27 cellular contexts compared by ENCODE assay signal in genomic region chr22:40285508-40285907, GRCh38.
A peak's percentile ranks its signal among the peaks of the same experiment; 100 is the strongest.
DNase-seq lines count a peak whose midpoint lies in the region; TF ChIP-seq lines count a peak whose summit lies in the region.
"Had no signal": no experiment of that assay in that cellular context is flagged by ENCODE, and none has a peak within 500 bp of the region (broad histone marks: within the 10 kb centered on the region; RNA-seq: fewer than 3 reads in every experiment).

No MANE protein-coding gene starts in this region.

- H3K9me3 Mint-ChIP-seq in activated CD4-positive, alpha-beta memory T cell treated with anti-CD3 and anti-CD28 coated beads, Interleukin-2, amount 10 ng/mL, durations not matched to agents 7 days and 5 days = no peaks in the 10 kb centered on the region
- H3K9me3 Mint-ChIP-seq in type B pancreatic cell (no peaks in the 10 kb centered on the region), progenitor cell of endocrine pancreas (ENCODE audit: low read depth) (no peaks in the 10 kb centered on the region)
- H3K9me3 Mint-ChIP-seq: CD14-positive monocyte, GM23338, nephron had no signal

- 99% methylated on average over 7 of the region's 7 CpGs for WGBS in SK-N-SH (ENCODE audit: low lambda C conversion rate)

- H2AFZ ChIP-seq in SK-N-SH (ENCODE audit: low read depth) = no peak overlapping the region
- H2AFZ ChIP-seq: GM23338 had no signal

- H3K4me3 ChIP-seq in SK-N-SH (ENCODE audit: low read depth in 2 of 2, low read length in 1 of 2) = no peak overlapping the region
- H3K4me3 ChIP-seq: colonic mucosa, GM12878, GM23338, heart left ventricle, ovary, SJCRH30, smooth muscle cell, uterus had no signal

- H3K27ac Mint-ChIP-seq in activated CD4-positive, alpha-beta memory T cell treated with anti-CD3 and anti-CD28 coated beads, Interleukin-2, amount 10 ng/mL, durations not matched to agents 7 days and 5 days = peak overlapping the region; percentile 58
- H3K27ac Mint-ChIP-seq in type B pancreatic cell = no peak overlapping the region
- H3K27ac Mint-ChIP-seq in progenitor cell of endocrine pancreas = no peak overlapping the region
- H3K27ac Mint-ChIP-seq: GM23338, nephron had no signal

- no peaks in the 10 kb centered on the region for H3K9me3 ChIP-seq in SK-N-SH
- H3K9me3 ChIP-seq: colonic mucosa, heart left ventricle, ovary, SJCRH30, uterus had no signal

- DNase-seq in stimulated activated naive CD4-positive, alpha-beta T cell treated with Interleukin-2 at 50 U/mL for 16 hours (lab: John Stamatoyannopoulos, UW) = peak; percentile 16
- DNase-seq in stimulated activated naive CD4-positive, alpha-beta T cell (lab: John Stamatoyannopoulos, UW) = no peak
- DNase-seq in activated CD4-positive, alpha-beta memory T cell treated with anti-CD3 and anti-CD28 coated beads, Interleukin-2, amount 10 ng/mL, durations not matched to agents 7 days and 5 days = peak; percentile 36
- DNase-seq in central memory CD4-positive, alpha-beta T cell = peak; percentile 24
- peak; percentile 13 for DNase-seq in type B pancreatic cell (ENCODE audit: extremely low spot score, unreplicated experiment)
- DNase-seq in SK-N-SH = no peak
- no peak for DNase-seq in progenitor cell of endocrine pancreas (ENCODE audit: low spot score, unreplicated experiment)
- DNase-seq: activated effector memory CD4-positive, alpha-beta T cell treated with Interleukin-2 at 50 U/mL for 16 hours; colonic mucosa; EL; foreskin fibroblast; heart left ventricle; midbrain; NCI-H1417; NCI-H2081 treated with DMSO at 0.1 percent for 48 hours; NCI-H345; NCI-H748 treated with DMSO at 0.1 percent for 48 hours; ovary; retina; SJCRH30; uterus had no signal

- TF ChIP-seq RAD21 in SK-N-SH (IDR thresholded peaks at IDR 0.05; ENCODE audit: low read length) = no peak

- no peak overlapping the region for H3K4me2 ChIP-seq in SK-N-SH
- H3K4me2 ChIP-seq: GM23338, smooth muscle cell had no signal

- no peak overlapping the region for H3K9ac ChIP-seq in SK-N-SH

- peaks cover 58% of the 10 kb centered on the region for H3K4me1 Mint-ChIP-seq in activated CD4-positive, alpha-beta memory T cell treated with anti-CD3 and anti-CD28 coated beads, Interleukin-2, amount 10 ng/mL, durations not matched to agents 7 days and 5 days
- H3K4me1 Mint-ChIP-seq in type B pancreatic cell (ENCODE audit: unreplicated experiment) (no peaks in the 10 kb centered on the region), progenitor cell of endocrine pancreas (ENCODE audit: low read depth) (no peaks in the 10 kb centered on the region)
- H3K4me1 Mint-ChIP-seq: GM23338, nephron had no signal

- no peaks in the 10 kb centered on the region for H3F3A ChIP-seq in SK-N-SH (replicated peaks; ENCODE audit: insufficient read depth)

- H3K36me3 ChIP-seq in SK-N-SH (replicated peaks in 1 of 2; ENCODE audit: control insufficient read depth in 1 of 2, insufficient read depth in 2 of 2, low read length in 1 of 2) = peaks cover 7 to 27% of the 10 kb centered on the region in 2 experiments
- H3K36me3 ChIP-seq: ovary, uterus had no signal

- TF ChIP-seq EP300 in SK-N-SH (IDR thresholded peaks at IDR 0.05; ENCODE audit: borderline replicate concordance in 1 of 2, low read depth in 1 of 2, low read length in 1 of 2) = no peak

- TF ChIP-seq CTCF in type B pancreatic cell (conservative IDR thresholded peaks at IDR 0.05) (no peak), SK-N-SH (IDR thresholded peaks at IDR 0.05) (no peak), progenitor cell of endocrine pancreas (IDR thresholded peaks at IDR 0.05; ENCODE audit: unreplicated experiment) (no peak)

- H4K20me1 ChIP-seq in SK-N-SH (ENCODE audit: insufficient read depth) = no peaks in the 10 kb centered on the region

- no peaks in the 10 kb centered on the region for H3K79me2 ChIP-seq in SK-N-SH (ENCODE audit: insufficient read depth)

- peaks cover 59% of the 10 kb centered on the region for H3K36me3 Mint-ChIP-seq in activated CD4-positive, alpha-beta memory T cell treated with anti-CD3 and anti-CD28 coated beads, Interleukin-2, amount 10 ng/mL, durations not matched to agents 7 days and 5 days (ENCODE audit: low read depth)
- H3K36me3 Mint-ChIP-seq in type B pancreatic cell (peaks cover 41% of the 10 kb centered on the region), progenitor cell of endocrine pancreas (ENCODE audit: insufficient read depth) (peaks cover 31% of the 10 kb centered on the region)

- no peaks in the 10 kb centered on the region for H3K27me3 ChIP-seq in SK-N-SH (ENCODE audit: insufficient read depth)
- H3K27me3 ChIP-seq: colonic mucosa, heart left ventricle, ovary, SJCRH30, uterus had no signal

- CTCF ChIA-PET in activated CD4-positive, alpha-beta memory T cell treated with anti-CD3 and anti-CD28 coated beads, Interleukin-2, amount 10 ng/mL, durations not matched to agents 7 days and 5 days (lab: Charles Lee) = interaction anchor here (0.5 to 3.7 kb wide), 2 partner anchors 62 to 121 kb away, joined by 3 to 10 read pairs; no protein-coding TSS in a partner anchor
- CTCF ChIA-PET in SK-N-SH (lab: Yijun Ruan, JAX) = no interaction called here

- H3K27me3 Mint-ChIP-seq in activated CD4-positive, alpha-beta memory T cell treated with anti-CD3 and anti-CD28 coated beads, Interleukin-2, amount 10 ng/mL, durations not matched to agents 7 days and 5 days = no peaks in the 10 kb centered on the region
- H3K27me3 Mint-ChIP-seq in type B pancreatic cell (no peaks in the 10 kb centered on the region), progenitor cell of endocrine pancreas (no peaks in the 10 kb centered on the region)

- H3K9me2 ChIP-seq in SK-N-SH = no peaks in the 10 kb centered on the region

- POLR2A ChIA-PET in activated CD4-positive, alpha-beta memory T cell treated with anti-CD3 and anti-CD28 coated beads, Interleukin-2, amount 10 ng/mL, durations not matched to agents 7 days and 5 days (lab: Charles Lee) = interaction anchor here (0.7 to 1.9 kb wide), 10 partner anchors 9 to 241 kb away, joined by 3 to 10 read pairs (median 3); partner anchors contain the start of gene TNRC6B
- POLR2A ChIA-PET in SK-N-SH (lab: Yijun Ruan, JAX) = no interaction called here

- peaks cover 0 to 5% of the 10 kb centered on the region in 2 experiments; a peak in 1 of 4 replicates for H3K4me1 ChIP-seq in SK-N-SH (ENCODE audit: control insufficient read depth in 1 of 2, insufficient read depth in 2 of 2, low read depth in 1 of 2, low read length in 1 of 2)
- H3K4me1 ChIP-seq: colonic mucosa, SJCRH30, uterus had no signal

- H3K4me3 Mint-ChIP-seq in activated CD4-positive, alpha-beta memory T cell treated with anti-CD3 and anti-CD28 coated beads, Interleukin-2, amount 10 ng/mL, durations not matched to agents 7 days and 5 days = no peak overlapping the region
- H3K4me3 Mint-ChIP-seq in type B pancreatic cell (no peak overlapping the region), progenitor cell of endocrine pancreas (ENCODE audit: low read depth) (no peak overlapping the region)
- H3K4me3 Mint-ChIP-seq: CD14-positive monocyte, GM23338, nephron had no signal

- no peak overlapping the region for H3K27ac ChIP-seq in SK-N-SH (ENCODE audit: low read depth in 2 of 2, low read length in 1 of 2)
- H3K27ac ChIP-seq: colonic mucosa, HL-60, ovary, SJCRH30, uterus had no signal

TF ChIP-seq in SK-N-SH, 30 proteins besides CTCF, POLR2A, EP300 and RAD21 (continues in another document):
- no peak for TF ChIP-seq NFIC (IDR thresholded peaks at IDR 0.05; ENCODE audit: borderline replicate concordance)
- TF ChIP-seq TEAD4 (IDR thresholded peaks at IDR 0.05; ENCODE audit: borderline replicate concordance, insufficient read depth) = no peak
- TF ChIP-seq TAF1 (IDR thresholded peaks at IDR 0.05; ENCODE audit: borderline replicate concordance, low read depth, low read length) = no peak
- TF ChIP-seq PBX3 (IDR thresholded peaks at IDR 0.05) = no peak
- TF ChIP-seq NRF1 (IDR thresholded peaks at IDR 0.05; ENCODE audit: low read depth, low read length) = no peak
- TF ChIP-seq FOXM1 (IDR thresholded peaks at IDR 0.05; ENCODE audit: low read depth) = no peak
- TF ChIP-seq TCF12 (IDR thresholded peaks at IDR 0.05) = no peak
- no peak for TF ChIP-seq RCOR1 (IDR thresholded peaks at IDR 0.05; ENCODE audit: low read length)
- TF ChIP-seq ZBTB33 (IDR thresholded peaks at IDR 0.05; ENCODE audit: borderline replicate concordance, low read depth) = no peak
- no peak for TF ChIP-seq YY1 (IDR thresholded peaks at IDR 0.05; ENCODE audit: low read depth)
- no peak for TF ChIP-seq MXI1 (IDR thresholded peaks at IDR 0.05; ENCODE audit: low read depth, low read length)

Comparison
In these comparisons a context has a peak if more than half of its experiments do, and no peak if none do; other contexts are left out.
1. DNase-seq: peak in stimulated activated naive CD4-positive, alpha-beta T cell treated with Interleukin-2 at 50 U/mL for 16 hours (single experiment), activated CD4-positive, alpha-beta memory T cell treated with anti-CD3 and anti-CD28 coated beads, Interleukin-2, amount 10 ng/mL, durations not matched to agents 7 days and 5 days (single experiment), central memory CD4-positive, alpha-beta T cell (single experiment) and type B pancreatic cell (single experiment); none in stimulated activated naive CD4-positive, alpha-beta T cell (0 of 6), SK-N-SH (single experiment) and progenitor cell of endocrine pancreas (single experiment).